22 cellular contexts compared by ENCODE assay signal in genomic region chr21:35416866-35417453, GRCh38.
DNase-seq lines count a peak whose midpoint lies in the region; ATAC-seq, FAIRE-seq and TF ChIP-seq lines count a peak whose summit lies in the region.
"Had no signal": no experiment of that assay in that cellular context is flagged by ENCODE, and none has a peak within 500 bp of the region (broad histone marks: within the 10 kb centered on the region; RNA-seq: fewer than 3 reads in every experiment).

No MANE protein-coding gene starts in this region.

- no peak overlapping the region for H2AFZ ChIP-seq in HepG2 (ENCODE audit: low read length)

- peaks cover 0 to 16% (median 0%) of the 10 kb centered on the region in 5 donors for H3K27me3 Mint-ChIP-seq in naive thymus-derived CD4-positive, alpha-beta T cell

- BruUV-seq in HepG2 (replicated peaks; lab: Mats Ljungman, UMichigan) = no TSS peak

- no peaks in the 10 kb centered on the region for H3K4me1 ChIP-seq in HepG2 (ENCODE audit: insufficient read depth, low read length)
- no peaks in the 10 kb centered on the region for H3K4me1 ChIP-seq in right lobe of liver
- H3K4me1 ChIP-seq in naive thymus-derived CD4-positive, alpha-beta T cell (ENCODE audit: control insufficient read depth in 2 of 2, insufficient read depth in 2 of 2, low read length in 2 of 2) = no peaks in the 10 kb centered on the region
- H3K4me1 ChIP-seq: A549; BLaER1 treated with 17β-estradiol and CSF1 and Interleukin-3, amounts not matched to agents 10 nM and 100 nM had no signal

- H3K79me2 ChIP-seq in HepG2 (ENCODE audit: insufficient read depth, low read length) = no peaks in the 10 kb centered on the region

- 29% methylated on average over 8 of the region's 8 CpGs for whole genome bisulfite sequencing in HepG2 (ENCODE audit: low lambda C conversion rate)
- WGBS in right lobe of liver (ENCODE audit: insufficient coverage, low coverage, low lambda C conversion rate, missing lambda C conversion rate) = 59% methylated on average over 7 of the region's 8 CpGs

- no peak overlapping the region for H3K4me2 ChIP-seq in HepG2 (ENCODE audit: low read depth, low read length)
- H3K4me2 ChIP-seq: A549; BLaER1 treated with 17β-estradiol and CSF1 and Interleukin-3, amounts not matched to agents 10 nM and 100 nM had no signal

- POLR2A ChIA-PET in HepG2 (lab: Yijun Ruan, JAX) = no interaction called here
- POLR2A ChIA-PET in naive thymus-derived CD4-positive, alpha-beta T cell (lab: Charles Lee) = no interaction called here

- H4K20me1 ChIP-seq in HepG2 (ENCODE audit: insufficient read depth, low read length) = no peaks in the 10 kb centered on the region
- H4K20me1 ChIP-seq: BLaER1 treated with 17β-estradiol and CSF1 and Interleukin-3, amounts not matched to agents 10 nM and 100 nM had no signal

- no peak for TF ChIP-seq RAD21 in HepG2 (CRISPR knock-in tag; IDR thresholded peaks at IDR 0.05)

- H3K9ac ChIP-seq in HepG2 (ENCODE audit: insufficient read depth, low read depth, low read length) = no peak overlapping the region
- H3K9ac ChIP-seq: BLaER1 treated with 17β-estradiol and CSF1 and Interleukin-3, amounts not matched to agents 10 nM and 100 nM had no signal

- no peak for TF ChIP-seq CTCF in HepG2 (CRISPR knock-in tag; IDR thresholded peaks at IDR 0.05)
- no peak for TF ChIP-seq CTCF in right lobe of liver (IDR thresholded peaks at IDR 0.05)
- no peak for TF ChIP-seq CTCF in VCaP (conservative IDR thresholded peaks at IDR 0.05)

- intact Hi-C loops in HepG2 (cut with micrococcal nuclease; ENCODE audit: unreplicated experiment) (no loop called here), right lobe of liver (cut with DNase I) (no loop called here)
- intact Hi-C loops in naive thymus-derived CD4-positive, alpha-beta T cell (cut with micrococcal nuclease) = no loop called here

- H3K27me3 ChIP-seq in HepG2 (ENCODE audit: control insufficient read depth in 1 of 2, insufficient read depth in 2 of 2, low read length in 2 of 2) (no peaks in the 10 kb centered on the region), right lobe of liver (no peaks in the 10 kb centered on the region)
- H3K27me3 ChIP-seq in naive thymus-derived CD4-positive, alpha-beta T cell (ENCODE audit: control insufficient read depth in 2 of 2, insufficient read depth in 2 of 2, low read length in 2 of 2) = no peaks in the 10 kb centered on the region
- H3K27me3 ChIP-seq: BLaER1 treated with 17β-estradiol and CSF1 and Interleukin-3, amounts not matched to agents 10 nM and 100 nM had no signal

- H3K4me3 ChIP-seq in HepG2 (replicated peaks in 1 of 3; ENCODE audit: insufficient read depth in 1 of 3, low read depth in 2 of 3, low read length in 3 of 3) = no peak overlapping the region
- no peak overlapping the region for H3K4me3 ChIP-seq in right lobe of liver
- no peak overlapping the region for H3K4me3 ChIP-seq in naive thymus-derived CD4-positive, alpha-beta T cell (ENCODE audit: low read length)
- H3K4me3 ChIP-seq: A549; BLaER1 treated with 17β-estradiol and CSF1 and Interleukin-3, amounts not matched to agents 10 nM and 100 nM had no signal

- TF ChIP-seq EP300 in HepG2 (IDR thresholded peaks at IDR 0.05; ENCODE audit: low read depth in 2 of 2, low read length in 2 of 2) (no peak), HepG2 (CRISPR knock-in tag; IDR thresholded peaks at IDR 0.05; ENCODE audit: borderline replicate concordance) (no peak)

- FAIRE-seq in HepG2 (lab: Jason Lieb, UNC) = no peak
- FAIRE-seq: A549, D721Med, G401.6, GM12891 had no signal

- H3K9me3 ChIP-seq in HepG2 (ENCODE audit: low read length) (no peaks in the 10 kb centered on the region; the same call in 1 of the 2 replicates), right lobe of liver (no peaks in the 10 kb centered on the region)
- H3K9me3 ChIP-seq in naive thymus-derived CD4-positive, alpha-beta T cell (ENCODE audit: control insufficient read depth in 2 of 3, low read length in 3 of 3) = peaks cover 0 to 6% (median 0%) of the 10 kb centered on the region in 3 experiments
- H3K9me3 ChIP-seq: A549, Caco-2 had no signal

- ATAC-seq in HepG2 = no peak
- no peak for ATAC-seq in right lobe of liver
- peak; percentile 51 for ATAC-seq in naive thymus-derived CD4-positive, alpha-beta T cell
- no peak for ATAC-seq in GM21447 (IDR thresholded peaks at IDR 0.05; ENCODE audit: unreplicated experiment)
- ATAC-seq: A549; CD8-positive, alpha-beta T cell had no signal

- H3K27ac ChIP-seq in HepG2 (ENCODE audit: extremely low read length, insufficient read depth, low read length) (no peak overlapping the region), right lobe of liver (no peak overlapping the region), VCaP (peak overlapping the region; percentile 73)
- no peak overlapping the region for H3K27ac ChIP-seq in naive thymus-derived CD4-positive, alpha-beta T cell (ENCODE audit: low read depth, low read length)
- H3K27ac ChIP-seq: 22Rv1; A549; BLaER1 treated with 17β-estradiol and CSF1 and Interleukin-3, amounts not matched to agents 10 nM and 100 nM; C4-2B had no signal

- H3K9me3 Mint-ChIP-seq in naive thymus-derived CD4-positive, alpha-beta T cell = peaks cover 0 to 15% (median 5%) of the 10 kb centered on the region in 11 donors
- H3K9me3 Mint-ChIP-seq: CD4-positive, alpha-beta T cell; CD8-positive, alpha-beta T cell had no signal

- no peaks in the 10 kb centered on the region for H3K36me3 ChIP-seq in HepG2 (replicated peaks in 1 of 2; ENCODE audit: control insufficient read depth in 1 of 2, insufficient read depth in 2 of 2, low read length in 2 of 2)
- no peaks in the 10 kb centered on the region for H3K36me3 ChIP-seq in right lobe of liver
- H3K36me3 ChIP-seq in naive thymus-derived CD4-positive, alpha-beta T cell (ENCODE audit: control insufficient read depth in 2 of 3, insufficient read depth in 3 of 3, low read length in 3 of 3) = no peaks in the 10 kb centered on the region

- no peak for DNase-seq in HepG2 (ENCODE audit: low spot score)
- no peak for DNase-seq in right lobe of liver
- no peak for DNase-seq in naive thymus-derived CD4-positive, alpha-beta T cell
- DNase-seq in T-helper 2 cell = no peak
- DNase-seq in GM19238 (ENCODE audit: insufficient read length, low spot score) = no peak
- DNase-seq: AML-193; Caco-2; Calu3; CD4-positive, alpha-beta T cell; CD8-positive, alpha-beta T cell; DMS79 treated with DMSO at 0.1 percent for 48 hours; GF-D8 had no signal

- in situ Hi-C loops in HepG2 (cut with HindIII; ENCODE audit: extremely low pct_ligation_motif_present, low pct_unique_long_range_greater_than_20kb) = loop anchor here (25.0 kb wide), 1 partner anchor 680 kb away; no protein-coding TSS in a partner anchor

- no peak overlapping the region for H3K4me3 Mint-ChIP-seq in naive thymus-derived CD4-positive, alpha-beta T cell
- H3K4me3 Mint-ChIP-seq: B cell; CD4-positive, alpha-beta T cell; CD8-positive, alpha-beta T cell had no signal

- CTCF ChIA-PET in HepG2 (lab: Yijun Ruan, JAX; ENCODE audit: low intra/inter-chr PET ratio, low total read pairs) = no interaction called here
- CTCF ChIA-PET in naive thymus-derived CD4-positive, alpha-beta T cell (lab: Charles Lee) = no interaction called here

- no peak overlapping the region for H3K27ac Mint-ChIP-seq in naive thymus-derived CD4-positive, alpha-beta T cell
- H3K27ac Mint-ChIP-seq: B cell; CD4-positive, alpha-beta T cell; CD8-positive, alpha-beta T cell had no signal

- no peaks in the 10 kb centered on the region for H3K4me1 Mint-ChIP-seq in naive thymus-derived CD4-positive, alpha-beta T cell
- H3K4me1 Mint-ChIP-seq: B cell had no signal

- H3K36me3 Mint-ChIP-seq in naive thymus-derived CD4-positive, alpha-beta T cell = peaks cover 0 to 10% (median 3%) of the 10 kb centered on the region in 5 donors
- H3K36me3 Mint-ChIP-seq: CD8-positive, alpha-beta T cell had no signal

- no peak for TF ChIP-seq POLR2A in HepG2 (IDR thresholded peaks at IDR 0.05; ENCODE audit: insufficient read depth in 1 of 2, low read depth in 2 of 2, low read length in 2 of 2)
- TF ChIP-seq POLR2A in right lobe of liver (IDR thresholded peaks at IDR 0.05) = no peak

TF ChIP-seq in HepG2, 621 proteins besides CTCF, POLR2A, EP300 and RAD21:
- TF ChIP-seq MAFF (IDR thresholded peaks at IDR 0.05; ENCODE audit: low read depth, low read length) (peak; percentile 82), HES4 (CRISPR knock-in tag; IDR thresholded peaks at IDR 0.05; ENCODE audit: borderline replicate concordance) (no peak), MAFK (conservative IDR thresholded peaks at IDR 0.05 in 1 of 2, IDR thresholded peaks at IDR 0.05 in 1 of 2; ENCODE audit: low read length in 2 of 2) (peak; percentile 82)
